In genomic region chr6:27575594-27576361, GRCh38 we compare ENCODE assay signal across 13 cellular contexts.
DNase-seq lines count a peak whose midpoint lies in the region; ATAC-seq and TF ChIP-seq lines count a peak whose summit lies in the region.
"Had no signal": no experiment of that assay in that cellular context is flagged by ENCODE, and none has a peak within 500 bp of the region (broad histone marks: within the 10 kb centered on the region; RNA-seq: fewer than 3 reads in every experiment).

No MANE protein-coding gene starts in this region.

- no peak overlapping the region for H3K9ac ChIP-seq in iPS-15b (ENCODE audit: low read depth, low read length)

- TF ChIP-seq CTCF in left lung (IDR thresholded peaks at IDR 0.05) = no peak

- H3K27me3 ChIP-seq in iPS-15b (ENCODE audit: control insufficient read depth, insufficient read depth, low read length) (no peaks in the 10 kb centered on the region), left lung (peaks cover 0 to 70% of the 10 kb centered on the region in 2 donors)

- no peaks in the 10 kb centered on the region for H3K4me1 ChIP-seq in iPS-15b (ENCODE audit: control insufficient read depth, insufficient read depth, low read length)
- H3K4me1 ChIP-seq in left lung = no peaks in the 10 kb centered on the region

- in situ Hi-C loops in G401 (cut with HindIII; ENCODE audit: low sequenced_read_pairs) = no loop called here

- intact Hi-C loops in left lung (cut with DNase I) = no loop called here

- H3K9me3 ChIP-seq in iPS-15b (ENCODE audit: control insufficient read depth, insufficient read depth, low read length) (no peaks in the 10 kb centered on the region), left lung (no peaks in the 10 kb centered on the region)

- H3K27ac ChIP-seq in left lung = no peak overlapping the region

- DNase-seq in G401 (ENCODE audit: low spot score) = peak; percentile 4
- DNase-seq in HS-5 (ENCODE audit: low read depth) = peak; percentile 44
- DNase-seq in RKO (ENCODE audit: low spot score) = peak; percentile 53
- no peak for DNase-seq in activated CD8-positive, alpha-beta memory T cell treated with anti-CD3 and anti-CD28 coated beads, Interleukin-2, amount 50 U/mL, for 4 hours
- DNase-seq in left lung = no peak
- DNase-seq: activated CD4-positive, alpha-beta T cell treated with anti-CD3 and anti-CD28 coated beads for 4 hours; activated T-cell treated with anti-CD3 and anti-CD28 coated beads, Interleukin-2, amount 50 U/mL, for 24 hours; CD4-positive, alpha-beta T cell; NCI-H2171; small intestine; T-helper 17 cell had no signal

- H3K36me3 ChIP-seq in iPS-15b (ENCODE audit: control insufficient read depth, insufficient read depth, low read length) (no peaks in the 10 kb centered on the region), left lung (no peaks in the 10 kb centered on the region)

- ATAC-seq in GM18907 (IDR thresholded peaks at IDR 0.05; ENCODE audit: unreplicated experiment) (no peak), left lung (no peak)
- ATAC-seq: T-helper 17 cell had no signal

- H3K4me3 ChIP-seq in iPS-15b (ENCODE audit: low read depth, low read length) (peak overlapping the region; percentile 10), left lung (no peak overlapping the region)

Comparison
In these comparisons a context has a peak if more than half of its experiments do, and no peak if none do; other contexts are left out.
1. DNase-seq: peak in G401 (single experiment), HS-5 (single experiment) and RKO (single experiment); none in activated CD8-positive, alpha-beta memory T cell treated with anti-CD3 and anti-CD28 coated beads, Interleukin-2, amount 50 U/mL, for 4 hours (single experiment) and left lung (0 of 2).